10 cellular contexts compared by ENCODE assay signal in the genomic region with DNA sequence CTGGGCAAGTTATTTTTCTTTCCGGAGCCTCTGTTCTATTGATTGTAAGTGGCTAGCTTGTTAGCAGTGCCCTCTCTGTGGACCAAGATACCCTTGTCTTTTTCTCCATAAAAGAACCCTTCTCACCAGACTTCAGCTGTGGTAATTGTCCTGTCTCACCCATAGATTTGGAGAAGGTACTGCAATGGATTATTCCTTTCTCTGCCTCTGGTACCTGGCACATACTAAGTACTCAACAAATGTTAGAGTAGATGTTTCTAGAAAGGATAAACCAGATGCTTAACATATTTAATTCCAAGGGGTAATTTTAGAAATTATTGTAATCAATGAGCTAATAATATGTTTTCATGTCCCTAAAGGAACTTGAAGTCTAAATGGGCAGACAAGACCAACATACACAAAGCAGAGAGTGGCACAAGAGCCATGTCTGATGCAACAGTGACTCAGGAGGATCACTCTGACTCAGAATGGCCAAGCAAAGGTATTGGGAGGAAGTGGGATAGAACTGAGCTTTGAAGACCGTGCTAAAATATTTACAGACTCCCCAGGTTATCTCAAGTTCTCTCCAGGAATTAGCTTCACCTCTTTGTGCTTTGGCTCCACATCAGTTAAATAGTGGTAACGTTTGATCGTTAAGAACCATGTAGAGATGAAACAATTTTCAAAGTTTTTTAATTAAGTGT.
DNase-seq lines count a peak whose midpoint lies in the region; ATAC-seq and TF ChIP-seq lines count a peak whose summit lies in the region.
"Had no signal": no experiment of that assay in that cellular context is flagged by ENCODE, and none has a peak within 500 bp of the region (broad histone marks: within the 10 kb centered on the region; RNA-seq: fewer than 3 reads in every experiment).

No MANE protein-coding gene starts in this region.

- WGBS in suprapubic skin, result 88% methylated on average over 4 of the region's 4 CpGs
- WGBS in tibial nerve, 2 donors, result 85 to 88% methylated on average over 4 of the region's 4 CpGs

- no peak overlapping the region for H3K4me3 ChIP-seq in BE2C (ENCODE audit: low read depth, low read length)
- no peak overlapping the region for H3K4me3 ChIP-seq in suprapubic skin
- no peak overlapping the region for H3K4me3 ChIP-seq in tibial nerve

- H3K36me3 ChIP-seq in BE2C, result no peaks in the 10 kb centered on the region
- H3K36me3 ChIP-seq in suprapubic skin, result no peaks in the 10 kb centered on the region
- H3K36me3 ChIP-seq in tibial nerve, result no peaks in the 10 kb centered on the region

- ATAC-seq in GM18517 (IDR thresholded peaks at IDR 0.05; ENCODE audit: unreplicated experiment), result peak; percentile 88
- peak; percentile 100 for ATAC-seq in foreskin keratinocyte

- H3K4me3 Mint-ChIP-seq in HFFc6, result no peak overlapping the region
- H3K4me3 Mint-ChIP-seq: neural crest cell had no signal

- H3K27ac ChIP-seq in foreskin keratinocyte, result peak overlapping the region; percentile 52
- no peak overlapping the region for H3K27ac ChIP-seq in suprapubic skin
- no peak overlapping the region for H3K27ac ChIP-seq in tibial nerve

- TF ChIP-seq CTCF in HFFc6 (IDR thresholded peaks at IDR 0.05) (no peak), foreskin keratinocyte (conservative IDR thresholded peaks at IDR 0.05) (no peak), BE2C (IDR thresholded peaks at IDR 0.05; ENCODE audit: low read depth, low read length) (no peak), suprapubic skin (IDR thresholded peaks at IDR 0.05) (no peak), tibial nerve (IDR thresholded peaks at IDR 0.05) (no peak)

- H3K4me1 Mint-ChIP-seq in HFFc6 (ENCODE audit: low read depth), result peaks cover 16% of the 10 kb centered on the region
- H3K4me1 Mint-ChIP-seq: neural crest cell had no signal

- no peaks in the 10 kb centered on the region for H3K9me3 ChIP-seq in BE2C
- no peaks in the 10 kb centered on the region for H3K9me3 ChIP-seq in suprapubic skin
- H3K9me3 ChIP-seq in tibial nerve, result no peaks in the 10 kb centered on the region

- H3K27ac Mint-ChIP-seq in HFFc6, result no peak overlapping the region

- H3K27me3 Mint-ChIP-seq in HFFc6 (ENCODE audit: insufficient read depth), result no peaks in the 10 kb centered on the region; the same call in 1 of the 2 replicates

- TF ChIP-seq POLR2A in suprapubic skin (IDR thresholded peaks at IDR 0.05) (no peak), tibial nerve (IDR thresholded peaks at IDR 0.05) (no peak)

- DNase-seq in HFFc6 (peak; percentile 41), LoVo (ENCODE audit: low spot score) (peak; percentile 82), foreskin keratinocyte (peak; percentile 73 to 87), BE2C (no peak), suprapubic skin (ENCODE audit: low spot score in 2 of 2) (no peak), tibial nerve (ENCODE audit: low spot score in 2 of 2) (no peak), NCI-H1436 treated with DMSO at 0.1 percent for 48 hours (lab: John Stamatoyannopoulos, UW) (no peak)
- DNase-seq: activated naive CD4-positive, alpha-beta T cell had no signal

- no peaks in the 10 kb centered on the region for H3K36me3 Mint-ChIP-seq in HFFc6 (ENCODE audit: low read depth)

- H3K27me3 ChIP-seq in foreskin keratinocyte (no peaks in the 10 kb centered on the region), BE2C (no peaks in the 10 kb centered on the region), suprapubic skin (no peaks in the 10 kb centered on the region), tibial nerve (no peaks in the 10 kb centered on the region)

- H3K9me3 Mint-ChIP-seq in HFFc6, result no peaks in the 10 kb centered on the region

- H3K4me1 ChIP-seq in foreskin keratinocyte, result peaks cover 10% of the 10 kb centered on the region
- H3K4me1 ChIP-seq in BE2C, result no peaks in the 10 kb centered on the region
- peaks cover 6% of the 10 kb centered on the region for H3K4me1 ChIP-seq in suprapubic skin
- peaks cover 0 to 5% (median 0%) of the 10 kb centered on the region in 4 donors for H3K4me1 ChIP-seq in tibial nerve

- TF ChIP-seq EP300 in suprapubic skin (IDR thresholded peaks at IDR 0.05) (no peak), tibial nerve (IDR thresholded peaks at IDR 0.05) (no peak)

Comparison
In these comparisons a context has a peak if more than half of its experiments do, and no peak if none do; other contexts are left out.
1. DNase-seq: peak in HFFc6 (single experiment), LoVo (single experiment) and foreskin keratinocyte (2 of 2); none in BE2C (single experiment), suprapubic skin (0 of 2), tibial nerve (0 of 2) and NCI-H1436 treated with DMSO at 0.1 percent for 48 hours (single experiment).